12 cellular contexts compared by ENCODE assay signal in genomic region chr14:74549588-74549987, GRCh38. TPM values are rescaled to one million over a fixed set of nuclear protein-coding genes. Genes with fewer than 3 reads are reported as not detected.
A peak's percentile ranks its signal among the peaks of the same experiment; 100 is the strongest.
DNase-seq lines count a peak whose midpoint lies in the region; ATAC-seq and TF ChIP-seq lines count a peak whose summit lies in the region.
"Had no signal": no experiment of that assay in that cellular context is flagged by ENCODE, and none has a peak within 500 bp of the region (broad histone marks: within the 10 kb centered on the region; RNA-seq: fewer than 3 reads in every experiment).

No MANE protein-coding gene starts in this region.

- no peaks in the 10 kb centered on the region for H3K9me3 ChIP-seq in cardiac muscle cell (ENCODE audit: low read depth)
- no peaks in the 10 kb centered on the region for H3K9me3 ChIP-seq in right cardiac atrium (ENCODE audit: control insufficient read depth, low read length)
- no peaks in the 10 kb centered on the region for H3K9me3 ChIP-seq in adipocyte (ENCODE audit: control insufficient read depth, low read length)
- no peaks in the 10 kb centered on the region for H3K9me3 ChIP-seq in vagina
- no peaks in the 10 kb centered on the region for H3K9me3 ChIP-seq in CD8-positive, alpha-beta T cell (ENCODE audit: low read length)
- H3K9me3 ChIP-seq: gastroesophageal sphincter had no signal

- H3K36me3 ChIP-seq in cardiac muscle cell: no peaks in the 10 kb centered on the region
- H3K36me3 ChIP-seq in adipocyte (ENCODE audit: control insufficient read depth, insufficient read depth, low read length, severe bottlenecking): peaks cover 31% of the 10 kb centered on the region
- no peaks in the 10 kb centered on the region for H3K36me3 ChIP-seq in vagina
- no peaks in the 10 kb centered on the region for H3K36me3 ChIP-seq in CD8-positive, alpha-beta T cell (ENCODE audit: insufficient read depth, low read length)

- peak in 1 of 2 donors; percentile 27 for DNase-seq in cardiac muscle cell (ENCODE audit: low read depth in 1 of 2, low spot score in 1 of 2)
- no peak for DNase-seq in right cardiac atrium
- peak; percentile 14 for DNase-seq in adipocyte (ENCODE audit: low read depth)
- DNase-seq in iPS-NIHi7 (ENCODE audit: extremely low spot score): peak; percentile 46
- no peak for DNase-seq in vagina (ENCODE audit: extremely low spot score in 2 of 2)
- DNase-seq in CD8-positive, alpha-beta T cell: no peak
- DNase-seq in hippocampal formation (lab: John Stamatoyannopoulos, UW): no peak
- DNase-seq: CD4-positive, alpha-beta memory T cell; NCI-H1694 treated with DMSO at 0.1 percent for 48 hours had no signal

- POLR2A ChIA-PET in CD8-positive, alpha-beta T cell (lab: Charles Lee): no interaction called here

- H3K27me3 Mint-ChIP-seq in CD8-positive, alpha-beta T cell (ENCODE audit: low read depth): no peaks in the 10 kb centered on the region

- H3K4me1 ChIP-seq in cardiac muscle cell (ENCODE audit: low read depth) (no peaks in the 10 kb centered on the region), right cardiac atrium (ENCODE audit: control insufficient read depth, insufficient read depth, low read length) (no peaks in the 10 kb centered on the region), adipocyte (ENCODE audit: control insufficient read depth, insufficient read depth, low read length) (peaks cover 41% of the 10 kb centered on the region), vagina (peaks cover 61% of the 10 kb centered on the region)
- H3K4me1 ChIP-seq in CD8-positive, alpha-beta T cell (ENCODE audit: insufficient read depth, low read length): no peaks in the 10 kb centered on the region

- ATAC-seq in right cardiac atrium (no peak), HG03280 (IDR thresholded peaks at IDR 0.05; ENCODE audit: unreplicated experiment) (no peak)
- ATAC-seq in CD8-positive, alpha-beta T cell: no peak

- no peak overlapping the region for H3K4me3 Mint-ChIP-seq in CD8-positive, alpha-beta T cell
- H3K4me3 Mint-ChIP-seq: CD4-positive, alpha-beta memory T cell had no signal

- TF ChIP-seq CTCF in cardiac muscle cell (IDR thresholded peaks at IDR 0.05; ENCODE audit: low read depth, low read length) (peak; percentile 39), vagina (IDR thresholded peaks at IDR 0.05) (no peak)
- TF ChIP-seq CTCF in CD8-positive, alpha-beta T cell (IDR thresholded peaks at IDR 0.05): no peak

- H3K27me3 ChIP-seq in cardiac muscle cell: no peaks in the 10 kb centered on the region
- H3K27me3 ChIP-seq in right cardiac atrium (ENCODE audit: control insufficient read depth, insufficient read depth): no peaks in the 10 kb centered on the region
- H3K27me3 ChIP-seq in adipocyte (replicated peaks; ENCODE audit: control insufficient read depth, insufficient read depth, low read length): no peaks in the 10 kb centered on the region
- H3K27me3 ChIP-seq in vagina: no peaks in the 10 kb centered on the region
- no peaks in the 10 kb centered on the region for H3K27me3 ChIP-seq in CD8-positive, alpha-beta T cell (ENCODE audit: insufficient read depth, low read length)
- H3K27me3 ChIP-seq: gastroesophageal sphincter had no signal

- H3K27ac Mint-ChIP-seq in CD8-positive, alpha-beta T cell: no peak overlapping the region
- H3K27ac Mint-ChIP-seq: CD4-positive, alpha-beta memory T cell had no signal

- WGBS in right cardiac atrium: 98% methylated on average over 1 of the region's 1 CpG

- intact Hi-C loops in right cardiac atrium (cut with DNase I) (loop anchor here in 1 of 4 donors (10.0 kb wide), 1 partner anchor 55 kb away; no protein-coding TSS in a partner anchor), vagina (cut with DNase I) (no loop called here)
- intact Hi-C loops in CD8-positive, alpha-beta T cell (cut with DNase I, micrococcal nuclease): no loop called here

- H3K4me3 ChIP-seq in cardiac muscle cell: no peak overlapping the region
- no peak overlapping the region for H3K4me3 ChIP-seq in right cardiac atrium (ENCODE audit: low read length)
- no peak overlapping the region for H3K4me3 ChIP-seq in adipocyte (ENCODE audit: low read length)
- H3K4me3 ChIP-seq in vagina: no peak overlapping the region
- H3K4me3 ChIP-seq in CD8-positive, alpha-beta T cell (ENCODE audit: low read depth, low read length): no peak overlapping the region
- H3K4me3 ChIP-seq: gastroesophageal sphincter had no signal

- CTCF ChIA-PET in CD8-positive, alpha-beta T cell (lab: Charles Lee): no interaction called here

- no peaks in the 10 kb centered on the region for H3K36me3 Mint-ChIP-seq in CD8-positive, alpha-beta T cell
- H3K36me3 Mint-ChIP-seq: CD4-positive, alpha-beta memory T cell had no signal

- no peaks in the 10 kb centered on the region for H3K9me3 Mint-ChIP-seq in CD8-positive, alpha-beta T cell

- peak overlapping the region; percentile 35 for H3K9ac ChIP-seq in adipocyte (ENCODE audit: low read length)

- no peak for TF ChIP-seq POLR2A in vagina (IDR thresholded peaks at IDR 0.05)

- no peaks in the 10 kb centered on the region for H3K4me1 Mint-ChIP-seq in CD8-positive, alpha-beta T cell (ENCODE audit: low read depth)

- H3K27ac ChIP-seq in cardiac muscle cell (no peak overlapping the region), right cardiac atrium (ENCODE audit: low read length) (no peak overlapping the region), vagina (peak overlapping the region; percentile 20)
- no peak overlapping the region for H3K27ac ChIP-seq in CD8-positive, alpha-beta T cell (ENCODE audit: low read depth, low read length)
- H3K27ac ChIP-seq: gastroesophageal sphincter, HL-60 had no signal

RNA-seq across cellular contexts. Expression of gene ISCA2, which starts 56.0 kb away (rescaled TPM):
- total RNA-seq in cardiac muscle cell: 26.5 and 39.8 TPM in 2 replicates
- polyA plus RNA-seq in cardiac muscle cell: 141 and 153 TPM in 2 replicates
- total RNA-seq in right cardiac atrium: 10 to 100 TPM; 29.2 to 40.0 (median 34.9) TPM
- polyA plus RNA-seq in right cardiac atrium: 45.1 TPM
- total RNA-seq in vagina: 26.0 TPM
- 10 to 100 TPM; 18.6 to 24.0 TPM for total RNA-seq in CD8-positive, alpha-beta T cell

RNA-seq across cellular contexts. Expression of gene NPC2, which starts 56.5 kb away (rescaled TPM):
- total RNA-seq in cardiac muscle cell: 310 and 437 TPM in 2 replicates
- 243 and 256 TPM in 2 replicates for polyA plus RNA-seq in cardiac muscle cell
- 100 to 1,000 TPM; 116 to 142 (median 120) TPM for total RNA-seq in right cardiac atrium
- 170 TPM for polyA plus RNA-seq in right cardiac atrium
- 165 TPM for total RNA-seq in vagina
- 10 to 100 TPM; 24.6 to 25.4 TPM for total RNA-seq in CD8-positive, alpha-beta T cell

Comparison
In these comparisons a context has a peak if more than half of its experiments do, and no peak if none do; other contexts are left out.
1. DNase-seq: peak in adipocyte (single experiment) and iPS-NIHi7 (single experiment); none in right cardiac atrium (0 of 3), vagina (0 of 2), CD8-positive, alpha-beta T cell (0 of 7) and hippocampal formation (0 of 2).